17 cellular contexts compared by ENCODE assay signal in genomic region chr22:47050601-47051051, GRCh38.
"Had no signal": no experiment of that assay in that cellular context is flagged by ENCODE, and none has a peak within 500 bp of the region (broad histone marks: within the 10 kb centered on the region; RNA-seq: fewer than 3 reads in every experiment).

No MANE protein-coding gene starts in this region.

- H3K27me3 ChIP-seq: upper lobe of left lung had no signal

- DNase-seq: activated CD4-positive, alpha-beta memory T cell treated with anti-CD3 and anti-CD28 coated beads, Interleukin-2, amount 10 ng/mL, durations not matched to agents 7 days and 5 days; activated CD4-positive, alpha-beta T cell treated with anti-CD3 and anti-CD28 coated beads for 36 hours; activated CD8-positive, alpha-beta memory T cell treated with anti-CD3 and anti-CD28 coated beads, Interleukin-2, amount 10 ng/mL, durations not matched to agents 7 days and 5 days; activated naive CD4-positive, alpha-beta T cell treated with Interleukin-2 at 50 U/mL for 16 hours; activated naive CD8-positive, alpha-beta T cell treated with anti-CD3 and anti-CD28 coated beads, Interleukin-2, amount 50 U/mL, for 24 hours; anterior cingulate cortex; hypothalamus; left ventricle myocardium inferior; mesenchymal stem cell; naive thymus-derived CD4-positive, alpha-beta T cell; occipital lobe; stimulated activated naive CD8-positive, alpha-beta T cell treated with anti-CD3 and anti-CD28 coated beads, Interleukin-15, amount 100 ng/mL, for 72 hours; upper lobe of left lung had no signal

- H3K27ac Mint-ChIP-seq: activated CD4-positive, alpha-beta memory T cell treated with anti-CD3 and anti-CD28 coated beads, Interleukin-2, amount 10 ng/mL, durations not matched to agents 7 days and 5 days; activated CD4-positive, alpha-beta T cell treated with anti-CD3 and anti-CD28 coated beads for 36 hours; activated CD8-positive, alpha-beta memory T cell treated with anti-CD3 and anti-CD28 coated beads, Interleukin-2, amount 10 ng/mL, durations not matched to agents 7 days and 5 days; activated naive CD8-positive, alpha-beta T cell treated with anti-CD3 and anti-CD28 coated beads, Interleukin-2, amount 50 U/mL, for 24 hours; activated T-helper 2 cell treated with anti-CD3 and anti-CD28 coated beads, Interferon-gamma antibody, Interleukin-2, Interleukin-4, amounts not matched to agents 10 μg/mL and 5 μg/mL and 100 μg/mL, durations not matched to agents 14 hours and 24 hours and 36 hours; naive thymus-derived CD4-positive, alpha-beta T cell; WTC11 had no signal

- H3K9me3 ChIP-seq: left ventricle myocardium inferior, upper lobe of left lung had no signal

- ATAC-seq: activated CD4-positive, alpha-beta T cell treated with anti-CD3 and anti-CD28 coated beads for 36 hours; activated CD8-positive, alpha-beta memory T cell treated with anti-CD3 and anti-CD28 coated beads, Interleukin-2, amount 10 ng/mL, durations not matched to agents 7 days and 5 days; activated naive CD8-positive, alpha-beta T cell treated with anti-CD3 and anti-CD28 coated beads, Interleukin-2, amount 50 U/mL, for 24 hours; naive thymus-derived CD4-positive, alpha-beta T cell; stimulated activated naive CD8-positive, alpha-beta T cell treated with anti-CD3 and anti-CD28 coated beads, Interleukin-15, amount 100 ng/mL, for 72 hours; WTC11 had no signal

- H3K4me3 ChIP-seq: coronary artery, left ventricle myocardium inferior, upper lobe of left lung had no signal

- H3K9me3 Mint-ChIP-seq: activated CD4-positive, alpha-beta memory T cell treated with anti-CD3 and anti-CD28 coated beads, Interleukin-2, amount 10 ng/mL, durations not matched to agents 7 days and 5 days; activated naive CD8-positive, alpha-beta T cell treated with anti-CD3 and anti-CD28 coated beads, Interleukin-2, amount 50 U/mL, for 24 hours; activated T-helper 2 cell treated with anti-CD3 and anti-CD28 coated beads, Interferon-gamma antibody, Interleukin-2, Interleukin-4, amounts not matched to agents 10 μg/mL and 5 μg/mL and 100 μg/mL, durations not matched to agents 14 hours and 24 hours and 36 hours; central memory CD8-positive, alpha-beta T cell; naive thymus-derived CD4-positive, alpha-beta T cell; stimulated activated naive CD8-positive, alpha-beta T cell treated with anti-CD3 and anti-CD28 coated beads, Interleukin-15, amount 100 ng/mL, for 72 hours; WTC11 had no signal

- H3K36me3 Mint-ChIP-seq: activated CD8-positive, alpha-beta memory T cell treated with anti-CD3 and anti-CD28 coated beads, Interleukin-2, amount 10 ng/mL, durations not matched to agents 7 days and 5 days; WTC11 had no signal

- H3K27ac ChIP-seq: coronary artery, left ventricle myocardium inferior, upper lobe of left lung had no signal

- H3K27me3 Mint-ChIP-seq: activated CD4-positive, alpha-beta memory T cell treated with anti-CD3 and anti-CD28 coated beads, Interleukin-2, amount 10 ng/mL, durations not matched to agents 7 days and 5 days; activated CD4-positive, alpha-beta T cell treated with anti-CD3 and anti-CD28 coated beads for 36 hours; activated CD8-positive, alpha-beta memory T cell treated with anti-CD3 and anti-CD28 coated beads, Interleukin-2, amount 10 ng/mL, durations not matched to agents 7 days and 5 days; activated naive CD8-positive, alpha-beta T cell treated with anti-CD3 and anti-CD28 coated beads, Interleukin-2, amount 50 U/mL, for 24 hours; central memory CD8-positive, alpha-beta T cell; naive thymus-derived CD4-positive, alpha-beta T cell; stimulated activated naive CD8-positive, alpha-beta T cell treated with anti-CD3 and anti-CD28 coated beads, Interleukin-15, amount 100 ng/mL, for 72 hours had no signal

- H3K4me3 Mint-ChIP-seq: activated CD4-positive, alpha-beta memory T cell treated with anti-CD3 and anti-CD28 coated beads, Interleukin-2, amount 10 ng/mL, durations not matched to agents 7 days and 5 days; activated CD4-positive, alpha-beta T cell treated with anti-CD3 and anti-CD28 coated beads for 36 hours; activated CD8-positive, alpha-beta memory T cell treated with anti-CD3 and anti-CD28 coated beads, Interleukin-2, amount 10 ng/mL, durations not matched to agents 7 days and 5 days; activated naive CD8-positive, alpha-beta T cell treated with anti-CD3 and anti-CD28 coated beads, Interleukin-2, amount 50 U/mL, for 24 hours; central memory CD8-positive, alpha-beta T cell; naive thymus-derived CD4-positive, alpha-beta T cell; stimulated activated naive CD8-positive, alpha-beta T cell treated with anti-CD3 and anti-CD28 coated beads, Interleukin-15, amount 100 ng/mL, for 72 hours; WTC11 had no signal
